ENCODE assay signal across 8 cellular contexts in the genomic region with DNA sequence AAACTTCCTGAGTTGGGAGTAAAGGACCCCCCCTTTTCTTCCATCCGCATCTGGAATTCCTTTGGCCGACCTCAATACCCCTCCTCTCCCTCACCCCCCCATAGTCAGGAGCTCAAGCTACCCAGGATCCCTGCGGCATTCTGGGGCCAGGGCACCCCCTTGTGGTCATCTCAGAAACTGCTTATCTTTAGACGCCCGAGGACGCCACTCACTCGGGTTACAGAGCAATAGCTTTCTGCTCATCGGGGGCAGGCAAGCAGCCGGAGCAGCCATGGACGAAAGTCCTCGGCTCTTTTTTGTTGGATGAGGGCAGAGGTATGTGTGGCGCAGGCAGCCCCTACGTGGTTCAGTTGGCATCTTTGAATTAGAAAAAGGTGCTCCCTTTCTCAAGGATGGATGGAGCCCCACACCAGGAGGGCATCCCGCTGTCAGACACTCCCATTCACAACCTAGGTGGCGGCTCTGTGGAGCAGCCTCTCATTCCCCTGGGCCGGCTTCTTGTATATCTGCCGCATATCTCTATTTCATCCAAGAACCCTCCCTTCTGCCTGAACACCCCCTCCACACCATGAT. TPM values are rescaled to one million over a fixed set of nuclear protein-coding genes. Genes with fewer than 3 reads are reported as not detected.
DNase-seq lines count a peak whose midpoint lies in the region; ATAC-seq and TF ChIP-seq lines count a peak whose summit lies in the region.

No MANE protein-coding gene starts in this region.

- CTCF ChIA-PET in mammary epithelial cell (lab: Charles Lee; ENCODE audit: low non-redundant PET): interaction anchor here (0.6 to 0.9 kb wide), 10 partner anchors 15 to 1140 kb away, joined by 3 to 40 read pairs (median 4); partner anchors contain the start of genes HYOU1 and USP2

- H3K79me2 ChIP-seq in mammary epithelial cell (ENCODE audit: insufficient read depth, low read length) (peaks cover 34% of the 10 kb centered on the region), smooth muscle cell (ENCODE audit: low read depth) (peaks cover 14% of the 10 kb centered on the region)

- WGBS in mammary epithelial cell (ENCODE audit: low coverage, missing lambda C conversion rate): 27% methylated on average over 12 of the region's 17 CpGs
- 9% methylated on average over 17 of the region's 17 CpGs for WGBS in smooth muscle cell (ENCODE audit: low lambda C conversion rate)

- H3K4me1 ChIP-seq in mammary epithelial cell (ENCODE audit: insufficient read depth, low read length) (peaks cover 29% of the 10 kb centered on the region), smooth muscle cell (ENCODE audit: low read depth) (peaks cover 44% of the 10 kb centered on the region)

- DNase-seq in NCI-H446 (lab: John Stamatoyannopoulos, UW): peak; percentile 61 to 69
- DNase-seq in NCI-H446 treated with DMSO at 0.1 percent for 48 hours (lab: John Stamatoyannopoulos, UW): no peak
- DNase-seq in MV-4-11 (lab: John Stamatoyannopoulos, UW): peak; percentile 46
- DNase-seq in UCSD-AML1 (lab: John Stamatoyannopoulos, UW; ENCODE audit: unreplicated experiment): peak; percentile 65
- peak; percentile 44 for DNase-seq in mammary epithelial cell
- peak; percentile 84 for DNase-seq in iPS-NIHi7 (ENCODE audit: extremely low spot score)
- DNase-seq in smooth muscle cell (lab: John Stamatoyannopoulos, UW; ENCODE audit: unreplicated experiment): peak; percentile 63

- H4K20me1 ChIP-seq in mammary epithelial cell (ENCODE audit: insufficient read depth, low read length): no peaks in the 10 kb centered on the region
- no peaks in the 10 kb centered on the region for H4K20me1 ChIP-seq in smooth muscle cell (ENCODE audit: low read depth)

- H3F3A ChIP-seq in smooth muscle cell (ENCODE audit: low read depth): peaks cover 13% of the 10 kb centered on the region

- dilution Hi-C loops in mammary epithelial cell (cut with HindIII; ENCODE audit: low sequenced_read_pairs): no loop called here

- H3K27ac ChIP-seq in mammary epithelial cell (ENCODE audit: insufficient read depth, low read depth, low read length) (no peak overlapping the region), smooth muscle cell (ENCODE audit: low read depth) (peak overlapping the region; percentile 71)

- H3K9me3 ChIP-seq in mammary epithelial cell (replicated peaks; ENCODE audit: insufficient read depth, low read length) (no peaks in the 10 kb centered on the region), smooth muscle cell (replicated peaks; ENCODE audit: low read depth) (no peaks in the 10 kb centered on the region)

- intact Hi-C loops in mammary epithelial cell (cut with micrococcal nuclease): loop anchor here (1.0 to 10.0 kb wide), 5 partner anchors 18 to 644 kb away; partner anchors contain the start of gene DPAGT1

- BruUV-seq in mammary epithelial cell (replicated peaks; lab: Mats Ljungman, UMichigan): no TSS peak

- H2AFZ ChIP-seq in mammary epithelial cell (ENCODE audit: low read depth, low read length): no peak overlapping the region
- H2AFZ ChIP-seq in smooth muscle cell (ENCODE audit: low read depth): no peak overlapping the region

- ATAC-seq in GM19035 (IDR thresholded peaks at IDR 0.05; ENCODE audit: unreplicated experiment): no peak

- in situ Hi-C loops in mammary epithelial cell (cut with MboI; ENCODE audit: low sequenced_read_pairs in 2 of 2): no loop called here

- no peak overlapping the region for H3K4me2 ChIP-seq in mammary epithelial cell (ENCODE audit: insufficient read depth, low read depth, low read length)
- H3K4me2 ChIP-seq in smooth muscle cell: peak overlapping the region; percentile 98

- H3K36me3 ChIP-seq in mammary epithelial cell (ENCODE audit: insufficient read depth, low read length) (peaks cover 2% of the 10 kb centered on the region), smooth muscle cell (ENCODE audit: low read depth) (no peaks in the 10 kb centered on the region)

- peak; percentile 85 for TF ChIP-seq CTCF in mammary epithelial cell (conservative IDR thresholded peaks at IDR 0.05 in 1 of 2, IDR thresholded peaks at IDR 0.05 in 1 of 2; ENCODE audit: extremely low read depth in 1 of 2, insufficient read depth in 1 of 2, low read depth in 1 of 2, low read length in 2 of 2)
- TF ChIP-seq CTCF in smooth muscle cell (IDR thresholded peaks at IDR 0.05; ENCODE audit: borderline replicate concordance, insufficient read depth, poor library complexity, severe bottlenecking): peak; percentile 90

- H3K9ac ChIP-seq in mammary epithelial cell (ENCODE audit: insufficient read depth, low read length) (no peak overlapping the region), smooth muscle cell (ENCODE audit: low read depth) (no peak overlapping the region)

- peaks cover 12% of the 10 kb centered on the region for H3K27me3 ChIP-seq in mammary epithelial cell (ENCODE audit: insufficient read depth, low read length)
- H3K27me3 ChIP-seq in smooth muscle cell (ENCODE audit: low read depth): peaks cover 32% of the 10 kb centered on the region

- no peak overlapping the region for H3K4me3 ChIP-seq in mammary epithelial cell (replicated peaks in 1 of 3; ENCODE audit: insufficient read depth in 1 of 3, low read depth in 2 of 3, low read length in 3 of 3)
- H3K4me3 ChIP-seq in smooth muscle cell: peak overlapping the region; percentile 66

RNA-seq across cellular contexts. Expression of gene C1QTNF5, which starts 2.3 kb away (rescaled TPM):
- total RNA-seq in mammary epithelial cell (under 1 TPM in 1 of 2 donors, not detected in 1; 0.50 TPM), smooth muscle cell (1.4 and 7.0 TPM in 2 replicates)
- polyA plus RNA-seq in mammary epithelial cell (0.07 TPM), smooth muscle cell (5.2 and 7.2 TPM in 2 replicates)
- polyA minus RNA-seq in mammary epithelial cell: not detected

RNA-seq across cellular contexts. Expression of gene RNF26, which starts 4.1 kb away (rescaled TPM):
- total RNA-seq in mammary epithelial cell: 10 to 100 TPM in 1 of 2 donors, 1 to 10 TPM in 1; 3.7 to 34.4 TPM
- polyA plus RNA-seq in mammary epithelial cell: 39.1 TPM
- polyA minus RNA-seq in mammary epithelial cell: 66.6 TPM
- total RNA-seq in smooth muscle cell: 14.6 and 16.1 TPM in 2 replicates
- 53.3 and 63.1 TPM in 2 replicates for polyA plus RNA-seq in smooth muscle cell

RNA-seq across cellular contexts. Expression of gene MFRP, which starts 8.1 kb away (rescaled TPM):
- not detected for total RNA-seq in mammary epithelial cell
- polyA plus RNA-seq in mammary epithelial cell: not detected
- polyA minus RNA-seq in mammary epithelial cell: not detected
- not detected in 2 replicates for total RNA-seq in smooth muscle cell
- not detected in 2 replicates for polyA plus RNA-seq in smooth muscle cell

RNA-seq across cellular contexts. Expression of gene MCAM, which starts 21.5 kb away (rescaled TPM):
- total RNA-seq in mammary epithelial cell: 100 to 1,000 TPM in 1 of 2 donors, 10 to 100 TPM in 1; 47.2 to 409 TPM
- polyA plus RNA-seq in mammary epithelial cell: 75.0 TPM
- polyA minus RNA-seq in mammary epithelial cell: 36.1 TPM
- total RNA-seq in smooth muscle cell: 138 and 160 TPM in 2 replicates
- polyA plus RNA-seq in smooth muscle cell: 30.7 and 32.1 TPM in 2 replicates

RNA-seq across cellular contexts. Expression of gene USP2, which starts 43.1 kb away (rescaled TPM):
- total RNA-seq in mammary epithelial cell: 1 to 10 TPM; 2.7 to 3.0 TPM
- polyA plus RNA-seq in mammary epithelial cell: 1.3 TPM
- 0.88 TPM for polyA minus RNA-seq in mammary epithelial cell
- 1.4 and 1.8 TPM in 2 replicates for total RNA-seq in smooth muscle cell
- polyA plus RNA-seq in smooth muscle cell: 0.25 and 2.5 TPM in 2 replicates
